ENCODE assay signal across 27 cellular contexts in the genomic region with DNA sequence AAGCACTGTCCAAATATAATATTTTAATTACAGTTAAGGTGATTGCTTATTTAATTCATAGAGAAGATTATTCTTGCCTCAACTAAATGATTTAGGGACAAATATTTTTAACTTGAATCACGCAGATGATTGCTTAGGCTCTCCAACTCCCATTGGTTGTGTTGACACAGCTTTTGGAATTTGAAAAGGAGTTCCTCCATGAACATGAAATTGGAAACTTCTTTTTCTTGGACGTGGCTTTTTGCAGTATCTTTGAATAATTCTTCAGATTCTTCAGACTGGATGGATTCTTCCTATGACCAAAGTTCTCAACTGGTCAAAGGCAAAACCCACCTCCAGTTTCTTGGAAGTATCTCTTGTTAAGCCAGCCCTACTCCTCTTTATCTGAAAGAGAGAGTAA.
"Had no signal": no experiment of that assay in that cellular context is flagged by ENCODE, and none has a peak within 500 bp of the region (broad histone marks: within the 10 kb centered on the region; RNA-seq: fewer than 3 reads in every experiment).

No MANE protein-coding gene starts in this region.

- H3K4me3 Mint-ChIP-seq: mesothelial cell of epicardium; naive B cell; natural killer cell treated with Interleukin-12 subunit alpha and Interleukin-12 subunit beta and Interleukin-15 and Interleukin-18, amount 100 ng/mL, for 72 hours; neural crest cell; stimulated activated effector memory CD8-positive, alpha-beta T cell treated with anti-CD3 and anti-CD28 coated beads, Interleukin-12 subunit alpha, Interleukin-12 subunit beta, amount 100 ng/mL, for 72 hours had no signal

- H3K9me3 ChIP-seq: gastroesophageal sphincter, mucosa of descending colon, neutrophil, pancreas, stomach, thyroid gland, vagina had no signal

- H3K36me3 Mint-ChIP-seq: mesothelial cell of epicardium; stimulated activated effector memory CD8-positive, alpha-beta T cell treated with anti-CD3 and anti-CD28 coated beads, Interleukin-12 subunit alpha, Interleukin-12 subunit beta, amount 100 ng/mL, for 72 hours had no signal

- ATAC-seq: foreskin keratinocyte; gastroesophageal sphincter; heart left ventricle; left lobe of liver; natural killer cell treated with Interleukin-12 subunit alpha and Interleukin-12 subunit beta and Interleukin-15 and Interleukin-18, amount 100 ng/mL, for 72 hours; sciatic nerve; stimulated activated effector memory CD8-positive, alpha-beta T cell treated with anti-CD3 and anti-CD28 coated beads, Interleukin-12 subunit alpha, Interleukin-12 subunit beta, amount 100 ng/mL, for 72 hours had no signal

- H3K4me1 ChIP-seq: esophagus muscularis mucosa, foreskin keratinocyte, gastroesophageal sphincter, heart left ventricle, thyroid gland, vagina had no signal

- H3K27ac Mint-ChIP-seq: mesothelial cell of epicardium; naive B cell; natural killer cell treated with Interleukin-12 subunit alpha and Interleukin-12 subunit beta and Interleukin-15 and Interleukin-18, amount 100 ng/mL, for 72 hours; stimulated activated effector memory CD8-positive, alpha-beta T cell treated with anti-CD3 and anti-CD28 coated beads, Interleukin-12 subunit alpha, Interleukin-12 subunit beta, amount 100 ng/mL, for 72 hours had no signal

- H3K4me1 Mint-ChIP-seq: naive B cell; neural crest cell; stimulated activated effector memory CD8-positive, alpha-beta T cell treated with anti-CD3 and anti-CD28 coated beads, Interleukin-12 subunit alpha, Interleukin-12 subunit beta, amount 100 ng/mL, for 72 hours had no signal

- H3K36me3 ChIP-seq: esophagus muscularis mucosa, gastroesophageal sphincter, heart left ventricle, neutrophil, pancreas, stomach, thyroid gland, vagina had no signal

- H3K27ac ChIP-seq: esophagus muscularis mucosa, foreskin keratinocyte, gastroesophageal sphincter, heart left ventricle, hepatocyte, neutrophil, thyroid gland, vagina had no signal

- H3K27me3 ChIP-seq: esophagus muscularis mucosa, foreskin keratinocyte, gastroesophageal sphincter, heart left ventricle, hepatocyte, neutrophil, pancreas, stomach, thyroid gland, vagina had no signal

- H3K4me3 ChIP-seq: coronary artery, esophagus muscularis mucosa, gastroesophageal sphincter, heart left ventricle, hepatocyte, mucosa of descending colon, pancreas, stomach, thyroid gland, vagina had no signal

- DNase-seq: dermis blood vessel endothelial cell; effector memory CD4-positive, alpha-beta T cell; foreskin keratinocyte; heart left ventricle; kidney; mesenchymal stem cell; naive B cell; stimulated activated CD4-positive, alpha-beta T cell treated with anti-CD3 and anti-CD28 coated beads, Interleukin-2, amount 100 ng/mL, for 24 hours; stimulated activated CD4-positive, alpha-beta T cell treated with anti-CD3 and anti-CD28 coated beads, Interleukin-4, amount 100 ng/mL, for 24 hours; stimulated activated naive CD4-positive, alpha-beta T cell treated with Interleukin-2 at 50 U/mL for 16 hours; thyroid gland; trophoblast cell had no signal

- H3K27me3 Mint-ChIP-seq: natural killer cell treated with Interleukin-12 subunit alpha and Interleukin-12 subunit beta and Interleukin-15 and Interleukin-18, amount 100 ng/mL, for 72 hours had no signal
